27 cellular contexts compared by ENCODE assay signal in genomic region chr19:50626796-50627195, GRCh38. TPM values are rescaled to one million over a fixed set of nuclear protein-coding genes. Genes with fewer than 3 reads are reported as not detected.
"Had no signal": no experiment of that assay in that cellular context is flagged by ENCODE, and none has a peak within 500 bp of the region (broad histone marks: within the 10 kb centered on the region; RNA-seq: fewer than 3 reads in every experiment).

No MANE protein-coding gene starts in this region.

- H3K4me1 Mint-ChIP-seq: memory B cell, mesothelial cell of epicardium had no signal

- H3K9me3 Mint-ChIP-seq: mesothelial cell of epicardium; natural killer cell treated with Interleukin-12 subunit alpha and Interleukin-12 subunit beta and Interleukin-15 and Interleukin-18, amount 100 ng/mL, for 72 hours had no signal

- H3K36me3 ChIP-seq: heart left ventricle, left ventricle myocardium inferior, lower lobe of right lung, right lobe of liver, stomach, thoracic aorta, transverse colon had no signal

- DNase-seq: effector CD8-positive, alpha-beta T cell; heart left ventricle; hypothalamus; left ventricle myocardium inferior; lower lobe of right lung; psoas muscle; retina; right lobe of liver; stimulated activated CD4-positive, alpha-beta T cell treated with anti-CD3 and anti-CD28 coated beads, Interleukin-2, amount 100 ng/mL, for 24 hours; stimulated activated CD4-positive, alpha-beta T cell treated with anti-CD3 and anti-CD28 coated beads, Interleukin-4, amount 100 ng/mL, for 4 hours; stimulated activated naive CD4-positive, alpha-beta T cell; stomach; substantia nigra; transverse colon had no signal

- H3K4me3 ChIP-seq: coronary artery, heart left ventricle, left ventricle myocardium inferior, lower lobe of right lung, psoas muscle, right lobe of liver, stomach, thoracic aorta, transverse colon had no signal

- H3K27ac ChIP-seq: coronary artery, heart left ventricle, left ventricle myocardium inferior, lower lobe of right lung, psoas muscle, right lobe of liver, stomach, thoracic aorta, transverse colon had no signal

- H3K9me3 ChIP-seq: heart left ventricle, left ventricle myocardium inferior, lower lobe of right lung, psoas muscle, right lobe of liver, stomach, thoracic aorta, transverse colon had no signal

- H3K4me3 Mint-ChIP-seq: memory B cell; mesothelial cell of epicardium; natural killer cell treated with Interleukin-12 subunit alpha and Interleukin-12 subunit beta and Interleukin-15 and Interleukin-18, amount 100 ng/mL, for 72 hours had no signal

- ATAC-seq: esophagus mucosa; heart left ventricle; lower lobe of right lung; natural killer cell treated with Interleukin-12 subunit alpha and Interleukin-12 subunit beta and Interleukin-15 and Interleukin-18, amount 100 ng/mL, for 72 hours; psoas muscle; right lobe of liver had no signal

- H3K4me1 ChIP-seq: heart left ventricle, left ventricle myocardium inferior, lower lobe of right lung, psoas muscle, right lobe of liver, stomach, transverse colon had no signal

- H3K27ac Mint-ChIP-seq: memory B cell; mesothelial cell of epicardium; natural killer cell treated with Interleukin-12 subunit alpha and Interleukin-12 subunit beta and Interleukin-15 and Interleukin-18, amount 100 ng/mL, for 72 hours had no signal

- H3K27me3 ChIP-seq: right lobe of liver had no signal

- H3K36me3 Mint-ChIP-seq: memory B cell; mesothelial cell of epicardium; natural killer cell treated with Interleukin-12 subunit alpha and Interleukin-12 subunit beta and Interleukin-15 and Interleukin-18, amount 100 ng/mL, for 72 hours had no signal

RNA-seq across cellular contexts. Expression of gene SYT3, which starts 12.9 kb away (rescaled TPM):
- total RNA-seq: dermis microvascular lymphatic vessel endothelial cell; esophagus mucosa; fibroblast of lung; natural killer cell treated with Interleukin-12 subunit alpha and Interleukin-12 subunit beta and Interleukin-15 and Interleukin-18, amount 100 ng/mL, for 72 hours; omental fat pad; right lobe of liver; skeletal muscle tissue; thoracic aorta had no signal
- polyA plus RNA-seq: fibroblast of lung had no signal

RNA-seq across cellular contexts. Expression of gene C19orf81, which starts 22.4 kb away (rescaled TPM):
- total RNA-seq: dermis microvascular lymphatic vessel endothelial cell; esophagus mucosa; fibroblast of lung; frontal cortex; natural killer cell treated with Interleukin-12 subunit alpha and Interleukin-12 subunit beta and Interleukin-15 and Interleukin-18, amount 100 ng/mL, for 72 hours; omental fat pad; right lobe of liver; skeletal muscle tissue; stomach; thoracic aorta; transverse colon; urinary bladder had no signal
- polyA plus RNA-seq: fibroblast of lung, heart left ventricle had no signal

RNA-seq across cellular contexts. Expression of gene LRRC4B, which starts 58.6 kb away (rescaled TPM):
- total RNA-seq: dermis microvascular lymphatic vessel endothelial cell; glomerular endothelial cell; natural killer cell treated with Interleukin-12 subunit alpha and Interleukin-12 subunit beta and Interleukin-15 and Interleukin-18, amount 100 ng/mL, for 72 hours had no signal
